In genomic region chr11:119067371-119068222, GRCh38 we compare ENCODE assay signal across 8 cellular contexts. TPM values are rescaled to one million over a fixed set of nuclear protein-coding genes. Genes with fewer than 3 reads are reported as not detected.
DNase-seq lines count a peak whose midpoint lies in the region; ATAC-seq and TF ChIP-seq lines count a peak whose summit lies in the region.

VPS11 (plus strand) TSS chr11:119067818; CDS start chr11:119067824, 6 bp downstream.

- intact Hi-C loops in left cardiac atrium (cut with DNase I) = no loop called here

- DNase-seq in GM13976 (ENCODE audit: low spot score) = peak; percentile 99
- peak; percentile 38 for DNase-seq in NCI-H1694 (lab: John Stamatoyannopoulos, UW)
- DNase-seq in amniotic stem cell (lab: John Stamatoyannopoulos, UW) = peak; percentile 97
- peak; percentile 99 for DNase-seq in left cardiac atrium
- DNase-seq in progenitor cell of endocrine pancreas (ENCODE audit: low spot score, unreplicated experiment) = peak; percentile 95
- DNase-seq in ureter (ENCODE audit: low spot score) = peak; percentile 97

- ATAC-seq in HG02852 (IDR thresholded peaks at IDR 0.05; ENCODE audit: unreplicated experiment) = peak; percentile 95
- peak; percentile 99 for ATAC-seq in left cardiac atrium

- no peaks in the 10 kb centered on the region for H3K9me3 Mint-ChIP-seq in T-helper 1 cell treated with Interleukin-12 subunit alpha and Interleukin-12 subunit beta and Interleukin-4 antibody, amounts not matched to agents 30 μg/mL and 1 μg/mL, for 36 hours
- no peaks in the 10 kb centered on the region for H3K9me3 Mint-ChIP-seq in progenitor cell of endocrine pancreas (ENCODE audit: low read depth)

- peaks cover 30% of the 10 kb centered on the region for H3K4me1 Mint-ChIP-seq in T-helper 1 cell treated with Interleukin-12 subunit alpha and Interleukin-12 subunit beta and Interleukin-4 antibody, amounts not matched to agents 30 μg/mL and 1 μg/mL, for 36 hours (ENCODE audit: low read depth)
- peaks cover 12% of the 10 kb centered on the region for H3K4me1 Mint-ChIP-seq in progenitor cell of endocrine pancreas (ENCODE audit: low read depth)

- no peaks in the 10 kb centered on the region for H3K27me3 Mint-ChIP-seq in T-helper 1 cell treated with Interleukin-12 subunit alpha and Interleukin-12 subunit beta and Interleukin-4 antibody, amounts not matched to agents 30 μg/mL and 1 μg/mL, for 36 hours (ENCODE audit: low read depth)
- H3K27me3 Mint-ChIP-seq in progenitor cell of endocrine pancreas = no peaks in the 10 kb centered on the region

- peak within 1 kb of the TSS; percentile 90 for H3K4me3 Mint-ChIP-seq in T-helper 1 cell treated with Interleukin-12 subunit alpha and Interleukin-12 subunit beta and Interleukin-4 antibody, amounts not matched to agents 30 μg/mL and 1 μg/mL, for 36 hours
- H3K4me3 Mint-ChIP-seq in progenitor cell of endocrine pancreas (ENCODE audit: low read depth) = peak within 1 kb of the TSS; percentile 92

- in situ Hi-C loops in GM13976 (cut with MboI; ENCODE audit: low sequenced_read_pairs, unreplicated experiment) = no loop called here

- no peak for TF ChIP-seq CTCF in GM13976 (IDR thresholded peaks at IDR 0.05; ENCODE audit: borderline replicate concordance, control extremely low read depth, extremely low read depth, insufficient read depth, missing control alignments)
- no peak for TF ChIP-seq CTCF in progenitor cell of endocrine pancreas (IDR thresholded peaks at IDR 0.05; ENCODE audit: unreplicated experiment)

- peak within 1 kb of the TSS; percentile 96 for H3K27ac Mint-ChIP-seq in T-helper 1 cell treated with Interleukin-12 subunit alpha and Interleukin-12 subunit beta and Interleukin-4 antibody, amounts not matched to agents 30 μg/mL and 1 μg/mL, for 36 hours
- peak within 1 kb of the TSS; percentile 95 for H3K27ac Mint-ChIP-seq in progenitor cell of endocrine pancreas

- H3K36me3 Mint-ChIP-seq in T-helper 1 cell treated with Interleukin-12 subunit alpha and Interleukin-12 subunit beta and Interleukin-4 antibody, amounts not matched to agents 30 μg/mL and 1 μg/mL, for 36 hours (ENCODE audit: low read depth) = peaks cover 10% of the 10 kb centered on the region
- H3K36me3 Mint-ChIP-seq in progenitor cell of endocrine pancreas (ENCODE audit: insufficient read depth) = peaks cover 8% of the 10 kb centered on the region

RNA-seq across cellular contexts. Expression of gene VPS11, which starts in this region (rescaled TPM):
- 10 to 100 TPM; 20.1 to 23.2 TPM for total RNA-seq in left cardiac atrium
- 36.3 and 37.2 TPM in 2 replicates for total RNA-seq in progenitor cell of endocrine pancreas
- 38.6 TPM for total RNA-seq in ureter

Comparison
In these comparisons a context has a peak if more than half of its experiments do, and no peak if none do; other contexts are left out.
1. Peak in every context shown above with its lines: DNase-seq and ATAC-seq.
2. DNase-seq: peak in every context shown above with its lines; median percentile 99 in GM13976; 99 in left cardiac atrium; 97 in amniotic stem cell; 97 in ureter; 95 in progenitor cell of endocrine pancreas; 38 in NCI-H1694.